In genomic region chr1:214209260-214209808, GRCh38 we compare ENCODE assay signal across 32 cellular contexts.
"Had no signal": no experiment of that assay in that cellular context is flagged by ENCODE, and none has a peak within 500 bp of the region (broad histone marks: within the 10 kb centered on the region; RNA-seq: fewer than 3 reads in every experiment).

No MANE protein-coding gene starts in this region.

- ATAC-seq: activated T-helper 17 cell treated with anti-CD3 and anti-CD28 coated beads, Interleukin-2, amount 50 U/mL, for 72 hours; Panc1; Right ventricle myocardium inferior; T-cell had no signal

- H3K36me3 ChIP-seq: adrenal gland, breast epithelium, MG63 had no signal

- H3K4me3 Mint-ChIP-seq: activated B cell treated with CpG ODN at 0.5 μM for 24 hours; activated CD4-positive, alpha-beta memory T cell treated with anti-CD3 and anti-CD28 coated beads, Interleukin-2, amount 10 ng/mL, durations not matched to agents 7 days and 5 days; activated CD4-positive, alpha-beta T cell treated with anti-CD3 and anti-CD28 coated beads, Interleukin-2, amount 10 ng/mL, durations not matched to agents 24 days and 14 days; activated naive CD8-positive, alpha-beta T cell treated with anti-CD3 and anti-CD28 coated beads, Interleukin-2, amount 10 ng/mL, durations not matched to agents 7 days and 5 days; activated T-helper 17 cell treated with anti-CD3 and anti-CD28 coated beads, Interleukin-2, amount 50 U/mL, for 72 hours; T-cell had no signal

- H3K36me3 Mint-ChIP-seq: activated naive CD8-positive, alpha-beta T cell treated with anti-CD3 and anti-CD28 coated beads, Interleukin-2, amount 10 ng/mL, durations not matched to agents 7 days and 5 days; T-cell had no signal

- DNase-seq: activated B cell treated with CpG ODN at 0.5 μM for 24 hours; activated CD4-positive, alpha-beta memory T cell treated with anti-CD3 and anti-CD28 coated beads, Interleukin-2, amount 10 ng/mL, durations not matched to agents 7 days and 5 days; activated CD4-positive, alpha-beta T cell treated with anti-CD3 and anti-CD28 coated beads for 1 hour; activated CD4-positive, alpha-beta T cell treated with anti-CD3 and anti-CD28 coated beads, Interleukin-2, amount 10 ng/mL, durations not matched to agents 24 days and 14 days; activated gamma-delta T cell treated with Interleukin-2 at 50 U/mL for 16 hours; activated naive CD4-positive, alpha-beta T cell treated with anti-CD3 and anti-CD28 coated beads, Interleukin-2, amount 50 U/mL, for 16 hours; activated naive CD8-positive, alpha-beta T cell treated with anti-CD3 and anti-CD28 coated beads, Interleukin-2, amount 10 ng/mL, durations not matched to agents 7 days and 5 days; activated T-cell treated with anti-CD3 and anti-CD28 coated beads for 4 hours; activated T-cell treated with anti-CD3 and anti-CD28 coated beads, Interleukin-2, amount 50 U/mL, for 48 hours; adrenal gland; central memory CD4-positive, alpha-beta T cell; MG63; MV-4-11; NCI-H1092 treated with DMSO at 0.1 percent for 48 hours; NCI-H1417 treated with DMSO at 0.1 percent for 48 hours; NCI-H1694; NCI-H2029; NCI-H2107; NCI-H2171 treated with DMSO at 0.1 percent for 48 hours; NCI-H226; NCI-H526; NCI-H82; RPMI8226; T-cell; T-helper 2 cell; T1000 had no signal

- H3K4me1 Mint-ChIP-seq: activated CD4-positive, alpha-beta T cell treated with anti-CD3 and anti-CD28 coated beads, Interleukin-2, amount 10 ng/mL, durations not matched to agents 24 days and 14 days; activated naive CD8-positive, alpha-beta T cell treated with anti-CD3 and anti-CD28 coated beads, Interleukin-2, amount 10 ng/mL, durations not matched to agents 7 days and 5 days; activated T-helper 17 cell treated with anti-CD3 and anti-CD28 coated beads, Interleukin-2, amount 50 U/mL, for 72 hours had no signal

- H3K9me3 ChIP-seq: adrenal gland, breast epithelium, MG63 had no signal

- FAIRE-seq: TTC549 had no signal

- H3K9me3 Mint-ChIP-seq: activated B cell treated with CpG ODN at 0.5 μM for 24 hours; activated CD4-positive, alpha-beta memory T cell treated with anti-CD3 and anti-CD28 coated beads, Interleukin-2, amount 10 ng/mL, durations not matched to agents 7 days and 5 days; activated CD4-positive, alpha-beta T cell treated with anti-CD3 and anti-CD28 coated beads, Interleukin-2, amount 10 ng/mL, durations not matched to agents 24 days and 14 days; activated naive CD8-positive, alpha-beta T cell treated with anti-CD3 and anti-CD28 coated beads, Interleukin-2, amount 10 ng/mL, durations not matched to agents 7 days and 5 days; activated T-helper 17 cell treated with anti-CD3 and anti-CD28 coated beads, Interleukin-2, amount 50 U/mL, for 72 hours; T-cell had no signal

- H3K4me1 ChIP-seq: breast epithelium had no signal

- H3K27me3 ChIP-seq: adrenal gland, breast epithelium had no signal

- H3K27ac Mint-ChIP-seq: activated B cell treated with CpG ODN at 0.5 μM for 24 hours; activated CD4-positive, alpha-beta memory T cell treated with anti-CD3 and anti-CD28 coated beads, Interleukin-2, amount 10 ng/mL, durations not matched to agents 7 days and 5 days; activated CD4-positive, alpha-beta T cell treated with anti-CD3 and anti-CD28 coated beads, Interleukin-2, amount 10 ng/mL, durations not matched to agents 24 days and 14 days; activated naive CD8-positive, alpha-beta T cell treated with anti-CD3 and anti-CD28 coated beads, Interleukin-2, amount 10 ng/mL, durations not matched to agents 7 days and 5 days; activated T-helper 17 cell treated with anti-CD3 and anti-CD28 coated beads, Interleukin-2, amount 50 U/mL, for 72 hours; T-cell had no signal

- H3K27ac ChIP-seq: adrenal gland, breast epithelium, SK-N-MC had no signal

- H3K4me3 ChIP-seq: adrenal gland, breast epithelium, MG63, SK-N-MC had no signal
